Comparison of ENCODE assay signal across 8 cellular contexts in the genomic region with DNA sequence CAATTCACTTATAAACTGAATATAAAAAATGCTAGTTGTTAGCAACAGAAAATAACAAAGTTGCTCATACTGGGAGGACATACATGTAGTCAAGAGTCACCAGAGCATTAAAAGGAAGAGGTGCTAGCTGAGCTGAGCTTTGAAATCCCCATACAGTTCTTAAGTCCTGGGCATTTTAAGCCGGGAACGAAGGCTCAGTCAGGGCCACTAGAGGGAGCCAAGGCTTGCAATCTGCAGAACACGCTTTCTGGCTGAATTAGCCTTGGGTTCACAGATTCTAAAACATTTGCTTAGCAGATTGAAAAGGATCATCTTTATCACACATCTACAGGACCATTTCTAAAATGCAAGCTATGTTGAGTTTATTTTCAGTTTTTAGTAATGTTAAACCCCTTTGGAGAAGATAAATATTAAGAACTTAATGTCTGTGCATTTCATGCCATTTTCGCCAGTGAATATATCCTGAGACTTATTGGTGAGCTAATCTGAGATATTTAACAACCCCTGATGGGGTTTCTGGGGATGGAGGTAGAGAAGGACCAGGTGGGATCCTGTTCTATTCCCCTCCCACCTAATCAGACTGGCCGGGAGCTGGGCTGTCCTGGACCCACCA. TPM values are rescaled to one million over a fixed set of nuclear protein-coding genes. Genes with fewer than 3 reads are reported as not detected.
A peak's percentile ranks its signal among the peaks of the same experiment; 100 is the strongest.
DNase-seq lines count a peak whose midpoint lies in the region; ATAC-seq and TF ChIP-seq lines count a peak whose summit lies in the region.

No MANE protein-coding gene starts in this region.

- no peaks in the 10 kb centered on the region for H3K36me3 ChIP-seq in thoracic aorta

- no peak overlapping the region for H3K4me3 Mint-ChIP-seq in nephron progenitor cell

- no peaks in the 10 kb centered on the region for H3K9me3 ChIP-seq in thoracic aorta

- DNase-seq in GM10266 (ENCODE audit: extremely low spot score): peak; percentile 64
- peak; percentile 63 for DNase-seq in HPDE6-E6E7 (ENCODE audit: extremely low spot score)
- peak; percentile 43 for DNase-seq in NOMO-1 (lab: John Stamatoyannopoulos, UW; ENCODE audit: unreplicated experiment in 2 of 2)
- DNase-seq in activated T-cell treated with anti-CD3 and anti-CD28 coated beads for 24 hours (ENCODE audit: low read depth): peak; percentile 28
- peak; percentile 72 for DNase-seq in fibroblast of gingiva (ENCODE audit: low read depth)
- peak; percentile 68 for DNase-seq in nephron progenitor cell
- DNase-seq in thoracic aorta (ENCODE audit: low spot score): no peak

- H3K27me3 Mint-ChIP-seq in nephron progenitor cell (ENCODE audit: low read depth, poor library complexity): peaks cover 4% of the 10 kb centered on the region

- no peak overlapping the region for H3K4me3 ChIP-seq in thoracic aorta

- peaks cover 6% of the 10 kb centered on the region for H3K9me3 Mint-ChIP-seq in nephron progenitor cell

- no peaks in the 10 kb centered on the region for H3K4me1 ChIP-seq in thoracic aorta (ENCODE audit: control insufficient read depth in 1 of 2, low read depth in 2 of 2)

- TF ChIP-seq CTCF in GM10266 (IDR thresholded peaks at IDR 0.05; ENCODE audit: control insufficient read depth, insufficient read depth, low read depth, missing control alignments): peak; percentile 91
- peak; percentile 91 for TF ChIP-seq CTCF in nephron progenitor cell (IDR thresholded peaks at IDR 0.05)
- TF ChIP-seq CTCF in thoracic aorta (IDR thresholded peaks at IDR 0.05): peak; percentile 63

- H3K36me3 Mint-ChIP-seq in nephron progenitor cell (ENCODE audit: low read depth): peaks cover 2% of the 10 kb centered on the region

- H3K27ac ChIP-seq in thoracic aorta: no peak overlapping the region

- H3K27ac Mint-ChIP-seq in nephron progenitor cell: no peak overlapping the region

- no peak for ATAC-seq in thoracic aorta (ENCODE audit: insufficient number of reproducible peaks, low FRiP score, low read depth)
- ATAC-seq in HG02678 (IDR thresholded peaks at IDR 0.05; ENCODE audit: unreplicated experiment): no peak

- H3K27me3 ChIP-seq in thoracic aorta (replicated peaks; ENCODE audit: insufficient read depth): no peaks in the 10 kb centered on the region

- peaks cover 33% of the 10 kb centered on the region for H3K4me1 Mint-ChIP-seq in nephron progenitor cell

RNA-seq across cellular contexts. Expression of gene MNS1, which starts 26.3 kb away (rescaled TPM):
- 1 to 10 TPM in 1 of 2 donors, under 1 TPM in 1; 0.28 to 2.3 TPM for total RNA-seq in thoracic aorta
